17 cellular contexts compared by ENCODE assay signal in the genomic region with DNA sequence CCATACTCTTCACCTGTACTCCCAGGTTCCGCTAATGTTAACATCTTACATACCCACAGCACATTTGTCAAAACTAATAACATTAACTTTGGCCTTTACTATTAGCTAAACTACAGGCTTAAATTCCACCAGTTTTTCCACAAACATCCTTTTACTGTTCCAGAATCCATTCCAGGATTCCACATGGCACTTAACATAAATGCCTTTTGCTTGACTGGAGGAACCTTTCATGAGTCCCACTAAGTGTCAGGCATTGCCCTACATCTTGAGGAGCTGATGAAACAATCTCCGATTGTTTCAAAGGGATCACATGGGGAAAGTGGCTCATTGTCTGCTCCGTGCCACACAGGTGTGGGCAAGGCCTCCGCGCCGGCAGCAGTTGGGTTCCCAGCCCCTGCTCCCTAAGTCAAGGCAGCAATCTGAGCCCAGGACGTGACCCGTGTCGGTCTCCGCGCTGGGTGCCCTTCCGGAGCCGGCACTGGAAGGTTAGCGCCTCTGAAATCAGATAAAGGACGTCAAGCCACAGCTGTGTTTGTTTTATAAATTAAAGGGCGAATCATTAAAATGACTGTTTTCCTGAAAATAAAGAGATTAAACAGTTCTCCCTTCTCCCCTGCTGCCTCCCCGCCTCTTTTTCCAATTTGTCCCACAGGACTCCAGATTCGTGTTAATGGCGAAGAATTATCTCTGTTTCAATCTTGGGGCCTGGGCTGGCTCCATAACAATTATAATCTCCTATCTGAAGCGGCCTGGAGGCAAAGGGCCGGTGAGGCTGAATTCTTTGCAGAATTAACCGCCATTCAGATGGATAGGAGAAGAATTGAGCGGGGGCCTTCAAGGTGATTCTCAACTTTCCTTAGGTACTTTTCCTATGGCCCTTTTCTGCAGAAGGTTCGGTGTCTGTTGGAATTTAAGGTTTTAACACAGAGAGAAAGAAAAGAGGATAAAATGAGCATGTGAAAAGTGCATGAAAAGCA.
A peak's percentile ranks its signal among the peaks of the same experiment; 100 is the strongest.
DNase-seq lines count a peak whose midpoint lies in the region; TF ChIP-seq lines count a peak whose summit lies in the region.
"Had no signal": no experiment of that assay in that cellular context is flagged by ENCODE, and none has a peak within 500 bp of the region (broad histone marks: within the 10 kb centered on the region; RNA-seq: fewer than 3 reads in every experiment).

No MANE protein-coding gene starts in this region.

- H3K4me1 Mint-ChIP-seq in Caco-2 (ENCODE audit: low read depth, unreplicated experiment) (peaks cover 14% of the 10 kb centered on the region), chondrocyte (ENCODE audit: low read depth) (peaks cover 14% of the 10 kb centered on the region)
- H3K4me1 Mint-ChIP-seq in CD4-positive, alpha-beta memory T cell = no peaks in the 10 kb centered on the region
- H3K4me1 Mint-ChIP-seq: activated B cell treated with CpG ODN at 0.5 μM for 24 hours, IgD-negative memory B cell, immature natural killer cell, T-cell had no signal

- BruUV-seq in Caco-2 (replicated peaks; lab: Mats Ljungman, UMichigan) = no TSS peak

- peak overlapping the region; percentile 64 for H3K27ac Mint-ChIP-seq in Caco-2 (ENCODE audit: unreplicated experiment)
- no peak overlapping the region for H3K27ac Mint-ChIP-seq in chondrocyte (ENCODE audit: unreplicated experiment)
- H3K27ac Mint-ChIP-seq in CD4-positive, alpha-beta memory T cell = peak overlapping the region in 1 of 7 donors; percentile 19
- H3K27ac Mint-ChIP-seq: activated B cell treated with CpG ODN at 0.5 μM for 24 hours, IgD-negative memory B cell, immature natural killer cell, T-cell had no signal

- H3K4me3 ChIP-seq in Caco-2 (ENCODE audit: low read depth, low read length) (no peak overlapping the region), mesodermal cell (ENCODE audit: extremely low read depth, insufficient read depth, low read length, poor library complexity, severe bottlenecking) (no peak overlapping the region)
- no peak overlapping the region for H3K4me3 ChIP-seq in CD4-positive, alpha-beta memory T cell (ENCODE audit: low read length in 2 of 2)
- H3K4me3 ChIP-seq: stomach had no signal

- TF ChIP-seq CTCF in Caco-2 (IDR thresholded peaks at IDR 0.05; ENCODE audit: insufficient read depth in 1 of 2, low read depth in 1 of 2, low read length in 1 of 2, severe bottlenecking in 1 of 2, unreplicated experiment in 1 of 2) (no peak), chondrocyte (IDR thresholded peaks at IDR 0.05) (no peak)

- WGBS in mesodermal cell (ENCODE audit: insufficient coverage in 2 of 2), 2 experiments = 17 to 26% methylated on average over 10 to 15 of the region's 24 CpGs

- H3K27me3 ChIP-seq in Caco-2 (replicated peaks; ENCODE audit: control insufficient read depth, insufficient read depth, low read length) = no peaks in the 10 kb centered on the region
- H3K27me3 ChIP-seq in CD4-positive, alpha-beta memory T cell (ENCODE audit: insufficient read depth, low read length) = no peaks in the 10 kb centered on the region

- no peak overlapping the region for H3K4me3 Mint-ChIP-seq in Caco-2 (ENCODE audit: unreplicated experiment)
- H3K4me3 Mint-ChIP-seq in chondrocyte (ENCODE audit: unreplicated experiment) = no peak overlapping the region
- no peak overlapping the region for H3K4me3 Mint-ChIP-seq in CD4-positive, alpha-beta memory T cell
- H3K4me3 Mint-ChIP-seq: activated B cell treated with CpG ODN at 0.5 μM for 24 hours, IgD-negative memory B cell, immature natural killer cell, T-cell had no signal

- H3K9me3 ChIP-seq in Caco-2 (no peaks in the 10 kb centered on the region), mesodermal cell (ENCODE audit: control insufficient read depth, low read length) (no peaks in the 10 kb centered on the region)
- H3K9me3 ChIP-seq in CD4-positive, alpha-beta memory T cell (ENCODE audit: control insufficient read depth in 1 of 2, low read length in 2 of 2) = no peaks in the 10 kb centered on the region
- H3K9me3 ChIP-seq: stomach had no signal

- no peaks in the 10 kb centered on the region for H3K9me3 Mint-ChIP-seq in Caco-2 (ENCODE audit: unreplicated experiment)
- H3K9me3 Mint-ChIP-seq in chondrocyte (ENCODE audit: low read depth) = no peaks in the 10 kb centered on the region
- H3K9me3 Mint-ChIP-seq in CD4-positive, alpha-beta memory T cell = no peaks in the 10 kb centered on the region
- H3K9me3 Mint-ChIP-seq: activated B cell treated with CpG ODN at 0.5 μM for 24 hours, IgD-negative memory B cell, immature natural killer cell, T-cell had no signal

- H3K27ac ChIP-seq in mesodermal cell (ENCODE audit: low read depth, low read length, severe bottlenecking) = peak overlapping the region; percentile 55
- no peak overlapping the region for H3K27ac ChIP-seq in CD4-positive, alpha-beta memory T cell (ENCODE audit: low read depth, low read length)
- H3K27ac ChIP-seq: RWPE1, stomach had no signal

- no peak for DNase-seq in Caco-2
- DNase-seq in NCI-H146 (lab: John Stamatoyannopoulos, UW) = peak; percentile 45
- peak; percentile 48 for DNase-seq in chondrocyte (ENCODE audit: low spot score)
- DNase-seq in CD4-positive, alpha-beta memory T cell = no peak
- no peak for DNase-seq in GM19240 (ENCODE audit: insufficient read length, low spot score)
- no peak for DNase-seq in NK-92 treated with Interleukin-12 subunit alpha and Interleukin-12 subunit beta, amount 100 ng/mL, for 24 hours (lab: John Stamatoyannopoulos, UW)
- DNase-seq in mesenteric fat pad (ENCODE audit: low spot score) = no peak
- DNase-seq: activated B cell treated with CpG ODN at 0.5 μM for 24 hours; central memory CD4-positive, alpha-beta T cell; immature natural killer cell; NCI-H2029 treated with DMSO at 0.1 percent for 48 hours; NCI-H82; stomach; T-cell had no signal

- intact Hi-C loops in Caco-2 (cut with micrococcal nuclease; ENCODE audit: unreplicated experiment) = loop anchor here (10.0 kb wide), 1 partner anchor 625 kb away; no protein-coding TSS in a partner anchor
- intact Hi-C loops in CD4-positive, alpha-beta memory T cell (cut with micrococcal nuclease) = no loop called here

- no peaks in the 10 kb centered on the region for H3K36me3 Mint-ChIP-seq in Caco-2 (ENCODE audit: insufficient read depth, unreplicated experiment)
- H3K36me3 Mint-ChIP-seq in chondrocyte (ENCODE audit: low read depth) = no peaks in the 10 kb centered on the region
- H3K36me3 Mint-ChIP-seq in CD4-positive, alpha-beta memory T cell = no peaks in the 10 kb centered on the region
- H3K36me3 Mint-ChIP-seq: IgD-negative memory B cell, immature natural killer cell, T-cell had no signal

- H3K27me3 Mint-ChIP-seq in Caco-2 (ENCODE audit: insufficient read depth, unreplicated experiment) (no peaks in the 10 kb centered on the region), chondrocyte (ENCODE audit: low read depth) (no peaks in the 10 kb centered on the region)
- peaks cover 2 to 9% of the 10 kb centered on the region in 2 donors for H3K27me3 Mint-ChIP-seq in CD4-positive, alpha-beta memory T cell

- no peaks in the 10 kb centered on the region for H3K36me3 ChIP-seq in Caco-2 (ENCODE audit: control insufficient read depth, insufficient read depth, low read length)
- no peaks in the 10 kb centered on the region for H3K36me3 ChIP-seq in mesodermal cell (ENCODE audit: control insufficient read depth, insufficient read depth, low read length)
- H3K36me3 ChIP-seq in CD4-positive, alpha-beta memory T cell (ENCODE audit: insufficient read depth, low read length) = no peaks in the 10 kb centered on the region
- H3K36me3 ChIP-seq: stomach had no signal

- H3K4me1 ChIP-seq in Caco-2 (peaks cover 6% of the 10 kb centered on the region), mesodermal cell (ENCODE audit: control insufficient read depth, insufficient read depth, low read length, poor library complexity, severe bottlenecking) (peaks cover 7% of the 10 kb centered on the region)
- no peaks in the 10 kb centered on the region for H3K4me1 ChIP-seq in CD4-positive, alpha-beta memory T cell (ENCODE audit: insufficient read depth, low read length)
- H3K4me1 ChIP-seq: stomach had no signal

- POLR2A ChIA-PET in Caco-2 (lab: Charles Lee) = no interaction called here
- POLR2A ChIA-PET in CD4-positive, alpha-beta memory T cell (lab: Charles Lee; ENCODE audit: partially characterized antibody) = no interaction called here

- CTCF ChIA-PET in Caco-2 (lab: Charles Lee) = no interaction called here
- CTCF ChIA-PET in CD4-positive, alpha-beta memory T cell (lab: Charles Lee; ENCODE audit: partially characterized antibody) = no interaction called here

Comparison
In these comparisons a context has a peak if more than half of its experiments do, and no peak if none do; other contexts are left out.
1. DNase-seq: peak in NCI-H146 (single experiment) and chondrocyte (single experiment); none in Caco-2 (0 of 2), CD4-positive, alpha-beta memory T cell (0 of 5), GM19240 (single experiment), NK-92 treated with Interleukin-12 subunit alpha and Interleukin-12 subunit beta, amount 100 ng/mL, for 24 hours (single experiment) and mesenteric fat pad (single experiment).